Comparison of ENCODE assay signal across 21 cellular contexts in the genomic region with DNA sequence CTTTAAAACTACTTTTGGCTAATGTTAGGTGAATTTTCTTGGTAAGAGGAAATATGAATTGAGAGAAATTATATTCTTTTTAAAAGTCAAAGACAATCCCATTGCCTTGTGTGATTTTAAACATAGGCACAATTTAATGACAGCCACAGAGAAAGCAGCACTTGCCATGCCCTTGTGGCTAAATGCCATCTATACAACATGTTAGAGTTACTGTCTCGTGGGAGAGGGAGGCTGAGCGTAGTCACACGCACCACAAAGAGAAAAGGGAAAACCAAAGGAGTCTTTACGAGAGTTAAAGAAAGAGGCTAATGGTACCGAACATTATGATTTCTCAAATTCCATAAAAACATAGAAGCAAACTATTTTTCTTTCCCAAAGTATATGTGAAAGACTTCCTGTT.
"Had no signal": no experiment of that assay in that cellular context is flagged by ENCODE, and none has a peak within 500 bp of the region (broad histone marks: within the 10 kb centered on the region; RNA-seq: fewer than 3 reads in every experiment).

No MANE protein-coding gene starts in this region.

- H3K4me3 Mint-ChIP-seq: activated naive CD8-positive, alpha-beta T cell treated with anti-CD3 and anti-CD28 coated beads for 36 hours; activated T-cell treated with anti-CD3 and anti-CD28 coated beads, Interleukin-2, amount 50 U/mL, for 4 hours; nephron; stimulated activated memory B cell treated with anti-CD40 and anti-IgM and Interleukin-4, amounts not matched to agents 10 μg/mL and 1 μg/mL and 100 μg/mL, for 72 hours had no signal

- H3K4me3 ChIP-seq: esophagus muscularis mucosa, gastroesophageal sphincter, stomach, upper lobe of left lung had no signal

- H3K9me3 Mint-ChIP-seq: activated T-cell treated with anti-CD3 and anti-CD28 coated beads, Interleukin-2, amount 50 U/mL, for 4 hours; nephron; stimulated activated memory B cell treated with anti-CD40 and anti-IgM and Interleukin-4, amounts not matched to agents 10 μg/mL and 1 μg/mL and 100 μg/mL, for 72 hours had no signal

- H3K27ac ChIP-seq: esophagus muscularis mucosa, gastroesophageal sphincter, stomach, upper lobe of left lung, WERI-Rb-1 had no signal

- H3K27me3 ChIP-seq: esophagus muscularis mucosa, gastroesophageal sphincter, stomach, upper lobe of left lung had no signal

- ATAC-seq: activated T-cell treated with anti-CD3 and anti-CD28 coated beads, Interleukin-2, amount 50 U/mL, for 4 hours; gastroesophageal sphincter; left cardiac atrium; sciatic nerve; stimulated activated memory B cell treated with anti-CD40 and anti-IgM and Interleukin-4, amounts not matched to agents 10 μg/mL and 1 μg/mL and 100 μg/mL, for 72 hours had no signal

- H3K36me3 Mint-ChIP-seq: stimulated activated memory B cell treated with anti-CD40 and anti-IgM and Interleukin-4, amounts not matched to agents 10 μg/mL and 1 μg/mL and 100 μg/mL, for 72 hours had no signal

- H3K36me3 ChIP-seq: esophagus muscularis mucosa, gastroesophageal sphincter, stomach, upper lobe of left lung, WERI-Rb-1 had no signal

- H3K4me1 ChIP-seq: stomach, upper lobe of left lung had no signal

- DNase-seq: activated CD4-positive, alpha-beta T cell treated with anti-CD3 and anti-CD28 coated beads for 1 hour; activated CD8-positive, alpha-beta memory T cell treated with anti-CD3 and anti-CD28 coated beads for 24 hours; activated CD8-positive, alpha-beta memory T cell treated with anti-CD3 and anti-CD28 coated beads, Interleukin-2, amount 50 U/mL, for 4 hours; activated naive CD4-positive, alpha-beta T cell treated with Interleukin-2 at 50 U/mL for 16 hours; activated naive CD8-positive, alpha-beta T cell treated with anti-CD3 and anti-CD28 coated beads for 36 hours; activated T-cell treated with anti-CD3 and anti-CD28 coated beads, Interleukin-2, amount 50 U/mL, for 4 hours; central memory CD4-positive, alpha-beta T cell; islet precursor cell; left cardiac atrium; posterior cingulate gyrus; small intestine; stimulated activated CD4-positive, alpha-beta T cell treated with anti-CD3 and anti-CD28 coated beads, Interleukin-15, amount 100 ng/mL, for 24 hours; stomach; T-helper 2 cell; upper lobe of left lung; WERI-Rb-1 had no signal

- H3K27ac Mint-ChIP-seq: activated naive CD8-positive, alpha-beta T cell treated with anti-CD3 and anti-CD28 coated beads for 36 hours; nephron; stimulated activated memory B cell treated with anti-CD40 and anti-IgM and Interleukin-4, amounts not matched to agents 10 μg/mL and 1 μg/mL and 100 μg/mL, for 72 hours had no signal
